Comparison of ENCODE assay signal across 8 cellular contexts in the genomic region with DNA sequence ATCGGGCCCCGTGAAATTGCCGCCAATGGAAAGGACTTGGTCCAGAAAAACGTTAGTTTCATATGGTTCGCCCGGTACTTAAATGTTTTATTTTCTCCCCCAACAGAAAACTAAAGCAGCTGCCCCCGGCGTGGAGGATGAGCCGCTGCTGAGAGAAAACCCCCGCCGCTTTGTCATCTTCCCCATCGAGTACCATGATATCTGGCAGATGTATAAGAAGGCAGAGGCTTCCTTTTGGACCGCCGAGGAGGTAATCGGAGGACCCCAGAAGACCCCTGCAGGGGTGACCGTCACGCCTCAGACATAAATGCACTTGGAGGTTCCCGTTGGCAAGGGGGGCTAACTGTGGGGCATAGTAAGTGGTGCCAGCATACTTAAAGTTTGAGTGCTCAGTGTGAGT. TPM values are rescaled to one million over a fixed set of nuclear protein-coding genes. Genes with fewer than 3 reads are reported as not detected.
DNase-seq lines count a peak whose midpoint lies in the region; ATAC-seq and TF ChIP-seq lines count a peak whose summit lies in the region.

No MANE protein-coding gene starts in this region.

- intact Hi-C loops in CD4-positive, alpha-beta T cell (cut with DNase I, micrococcal nuclease): loop anchor here (2.0 to 10.0 kb wide), 4 partner anchors 180 to 1118 kb away; a partner anchor contains a TSS

- no peak overlapping the region for H3K27ac ChIP-seq in CD4-positive, alpha-beta T cell (ENCODE audit: low read depth, low read length)

- H3K9me3 Mint-ChIP-seq in CD4-positive, alpha-beta T cell: no peaks in the 10 kb centered on the region
- H3K9me3 Mint-ChIP-seq in naive thymus-derived CD8-positive, alpha-beta T cell: no peaks in the 10 kb centered on the region

- CTCF ChIA-PET in CD4-positive, alpha-beta T cell (lab: Charles Lee): interaction anchor here (0.7 to 5.1 kb wide), 6 partner anchors 8 to 312 kb away, joined by 3 to 45 read pairs (median 4); no protein-coding TSS in a partner anchor

- H3K4me3 ChIP-seq in MG63 (peak overlapping the region; percentile 65), cardiac fibroblast (replicated peaks in 1 of 2; ENCODE audit: low read depth in 2 of 2, low read length in 2 of 2) (peak overlapping the region; percentile 74 to 75)

- no peaks in the 10 kb centered on the region for H3K9me3 ChIP-seq in CD4-positive, alpha-beta T cell (ENCODE audit: control insufficient read depth, low read length)
- no peaks in the 10 kb centered on the region for H3K9me3 ChIP-seq in MG63

- in situ Hi-C loops in G401 (cut with HindIII; ENCODE audit: low sequenced_read_pairs): loop anchor here (25.0 kb wide), 1 partner anchor 314 kb away; a partner anchor contains a TSS

- peak overlapping the region; percentile 90 for H3K4me3 Mint-ChIP-seq in CD4-positive, alpha-beta T cell
- H3K4me3 Mint-ChIP-seq in naive thymus-derived CD8-positive, alpha-beta T cell: peak overlapping the region; percentile 63 to 94 (median 82)

- H3K36me3 Mint-ChIP-seq in CD4-positive, alpha-beta T cell (ENCODE audit: low read depth): no peaks in the 10 kb centered on the region
- H3K36me3 Mint-ChIP-seq in naive thymus-derived CD8-positive, alpha-beta T cell: no peaks in the 10 kb centered on the region

- H3K36me3 ChIP-seq in MG63: peaks cover 61% of the 10 kb centered on the region

- H3K27me3 Mint-ChIP-seq in CD4-positive, alpha-beta T cell: peaks cover 19% of the 10 kb centered on the region
- H3K27me3 Mint-ChIP-seq in naive thymus-derived CD8-positive, alpha-beta T cell: peaks cover 6 to 28% (median 13%) of the 10 kb centered on the region in 5 donors

- no peak for TF ChIP-seq CTCF in CD4-positive, alpha-beta T cell (IDR thresholded peaks at IDR 0.05)
- no peak for TF ChIP-seq CTCF in cardiac fibroblast (IDR thresholded peaks at IDR 0.05; ENCODE audit: low read depth, low read length)

- H3K27ac Mint-ChIP-seq in CD4-positive, alpha-beta T cell: no peak overlapping the region
- H3K27ac Mint-ChIP-seq in naive thymus-derived CD8-positive, alpha-beta T cell: peak overlapping the region in 2 of 10 donors; percentile 37 to 87

- DNase-seq in CD4-positive, alpha-beta T cell: no peak
- DNase-seq in MG63: no peak
- peak in 1 of 2 donors; percentile 10 for DNase-seq in cardiac fibroblast (ENCODE audit: low read depth in 2 of 2)
- no peak for DNase-seq in naive thymus-derived CD8-positive, alpha-beta T cell
- DNase-seq in NCI-H510A (lab: John Stamatoyannopoulos, UW): no peak
- DNase-seq in G401 (ENCODE audit: low spot score): no peak

- no peak for ATAC-seq in CD4-positive, alpha-beta T cell (ENCODE audit: poor library complexity)
- no peak for ATAC-seq in naive thymus-derived CD8-positive, alpha-beta T cell
- ATAC-seq in HG03460 (IDR thresholded peaks at IDR 0.05; ENCODE audit: unreplicated experiment): no peak
- no peak for ATAC-seq in GM21360 (IDR thresholded peaks at IDR 0.05; ENCODE audit: unreplicated experiment)

- peaks cover 41% of the 10 kb centered on the region for H3K4me1 Mint-ChIP-seq in CD4-positive, alpha-beta T cell (ENCODE audit: low read depth)
- H3K4me1 Mint-ChIP-seq in naive thymus-derived CD8-positive, alpha-beta T cell: peaks cover 11 to 44% (median 31%) of the 10 kb centered on the region in 4 donors

- peaks cover 11% of the 10 kb centered on the region for H3K27me3 ChIP-seq in CD4-positive, alpha-beta T cell (ENCODE audit: control insufficient read depth, insufficient read depth, low read length)
- H3K27me3 ChIP-seq in MG63: no peaks in the 10 kb centered on the region

- POLR2A ChIA-PET in CD4-positive, alpha-beta T cell (lab: Charles Lee): interaction anchor here (1.3 to 3.7 kb wide), 4 partner anchors 19 to 325 kb away, joined by 3 to 22 read pairs (median 15); a partner anchor contains a TSS
- POLR2A ChIA-PET in naive thymus-derived CD8-positive, alpha-beta T cell (lab: Charles Lee): interaction anchor here (1.7 kb wide), 2 partner anchors 285 to 325 kb away, joined by 5 to 7 read pairs; a partner anchor contains a TSS

RNA-seq across cellular contexts. Expression of a gene that starts 0.7 kb away (rescaled TPM):
- 1 to 10 TPM; 1.4 to 1.6 TPM for total RNA-seq in CD4-positive, alpha-beta T cell
- 31.3 and 33.2 TPM in 2 replicates for total RNA-seq in MG63 (2014; rRNA removed; shearing (Covaris generic); ENCODE audit: low replicate concordance)
- 1 to 10 TPM in 1 of 2 experiments, under 1 TPM in 1; 0.66 to 1.4 TPM for total RNA-seq in naive thymus-derived CD8-positive, alpha-beta T cell
- under 1 TPM in 1 of 3 donors, not detected in 2; 0.58 TPM for polyA plus RNA-seq in naive thymus-derived CD8-positive, alpha-beta T cell
- total RNA-seq in G401 (2014; rRNA removed; shearing (Covaris generic)): 17.8 and 21.9 TPM in 2 replicates

RNA-seq across cellular contexts. Expression of a gene that starts 43.1 kb away (rescaled TPM):
- total RNA-seq in CD4-positive, alpha-beta T cell: not detected
- total RNA-seq in MG63 (2014; rRNA removed; shearing (Covaris generic); ENCODE audit: low replicate concordance): 1.0 and 2.0 TPM in 2 replicates
- total RNA-seq in naive thymus-derived CD8-positive, alpha-beta T cell: not detected
- not detected for polyA plus RNA-seq in naive thymus-derived CD8-positive, alpha-beta T cell
- total RNA-seq in G401 (2014; rRNA removed; shearing (Covaris generic)): 11.2 and 14.1 TPM in 2 replicates
